ENCODE assay signal across 26 cellular contexts in genomic region chr5:130995851-130996250, GRCh38.
"Had no signal": no experiment of that assay in that cellular context is flagged by ENCODE, and none has a peak within 500 bp of the region (broad histone marks: within the 10 kb centered on the region; RNA-seq: fewer than 3 reads in every experiment).

No MANE protein-coding gene starts in this region.

- H3K4me1 ChIP-seq: parathyroid adenoma, psoas muscle, right lobe of liver, sigmoid colon, suprapubic skin, thyroid gland, tibial nerve, upper lobe of left lung, uterus had no signal

- H3K36me3 ChIP-seq: neural progenitor cell, neutrophil, ovary, right lobe of liver, sigmoid colon, suprapubic skin, thoracic aorta, thyroid gland, tibial nerve, upper lobe of left lung, uterus had no signal

- H3K4me3 ChIP-seq: neural progenitor cell, ovary, psoas muscle, right lobe of liver, sigmoid colon, suprapubic skin, thoracic aorta, thyroid gland, tibial nerve, upper lobe of left lung, uterus had no signal

- H2AFZ ChIP-seq: neural progenitor cell, parathyroid adenoma had no signal

- H3K4me2 ChIP-seq: neural progenitor cell had no signal

- DNase-seq: naive thymus-derived CD4-positive, alpha-beta T cell; natural killer cell; nucleus accumbens; ovary; psoas muscle; right lobe of liver; sigmoid colon; small intestine; stimulated activated CD4-positive, alpha-beta T cell treated with anti-CD3 and anti-CD28 coated beads, Interleukin-1b, Interleukin-23, amount 100 ng/mL, for 48 hours; stimulated activated CD4-positive, alpha-beta T cell treated with anti-CD3 and anti-CD28 coated beads, Interleukin-4, amount 100 ng/mL, for 1 hour; stimulated activated CD4-positive, alpha-beta T cell treated with anti-CD3 and anti-CD28 coated beads, Interleukin-4, amount 100 ng/mL, for 4 hours; stimulated activated CD8-positive, alpha-beta memory T cell treated with anti-CD3 and anti-CD28 coated beads, Interleukin-4, amount 100 ng/mL, for 48 hours; stimulated activated naive CD4-positive, alpha-beta T cell; stimulated activated naive CD8-positive, alpha-beta T cell treated with anti-CD3 and anti-CD28 coated beads, Interleukin-15, amount 100 ng/mL, for 72 hours; stimulated activated naive CD8-positive, alpha-beta T cell treated with anti-CD3 and anti-CD28 coated beads, Interleukin-15, Interleukin-2, amounts not matched to agents 100 U/mL and 50 U/mL, for 24 hours; substantia nigra; thyroid gland; trophoblast cell; uterus had no signal

- H3K27ac ChIP-seq: neural progenitor cell, neutrophil, ovary, parathyroid adenoma, psoas muscle, right lobe of liver, sigmoid colon, suprapubic skin, thoracic aorta, thyroid gland, tibial nerve, upper lobe of left lung, uterus had no signal

- H3K9ac ChIP-seq: neural progenitor cell, parathyroid adenoma had no signal

- H3K9me3 ChIP-seq: neutrophil, ovary, psoas muscle, right lobe of liver, sigmoid colon, suprapubic skin, thoracic aorta, thyroid gland, tibial nerve, upper lobe of left lung, uterus had no signal

- H3K27me3 ChIP-seq: neural progenitor cell, neutrophil, ovary, right lobe of liver, sigmoid colon, suprapubic skin, thyroid gland, tibial nerve, upper lobe of left lung, uterus had no signal
